In genomic region chr19:1281270-1281894, GRCh38 we compare ENCODE assay signal across 22 cellular contexts. TPM values are rescaled to one million over a fixed set of nuclear protein-coding genes. Genes with fewer than 3 reads are reported as not detected.
A peak's percentile ranks its signal among the peaks of the same experiment; 100 is the strongest.
DNase-seq lines count a peak whose midpoint lies in the region; ATAC-seq and TF ChIP-seq lines count a peak whose summit lies in the region.
"Had no signal": no experiment of that assay in that cellular context is flagged by ENCODE, and none has a peak within 500 bp of the region (broad histone marks: within the 10 kb centered on the region; RNA-seq: fewer than 3 reads in every experiment).

No MANE protein-coding gene starts in this region.

- BruUV-seq in IMR-90 (replicated peaks; lab: Mats Ljungman, UMichigan): no TSS peak

- H3K14ac ChIP-seq in IMR-90 (replicated peaks; ENCODE audit: low read depth, low read length): no peak overlapping the region

- POLR2A ChIA-PET in activated CD4-positive, alpha-beta T cell treated with anti-CD3 and anti-CD28 coated beads for 36 hours (lab: Charles Lee): no interaction called here
- POLR2A ChIA-PET in IMR-90 (lab: Charles Lee; ENCODE audit: unreplicated experiment): no interaction called here

- H3K4me3 Mint-ChIP-seq in activated CD4-positive, alpha-beta T cell treated with anti-CD3 and anti-CD28 coated beads for 36 hours: peak overlapping the region; percentile 30
- no peak overlapping the region for H3K4me3 Mint-ChIP-seq in glutamatergic neuron (ENCODE audit: unreplicated experiment)
- H3K4me3 Mint-ChIP-seq in stimulated activated effector memory CD8-positive, alpha-beta T cell treated with anti-CD3 and anti-CD28 coated beads, Interleukin-12 subunit alpha, Interleukin-12 subunit beta, amount 100 ng/mL, for 72 hours: no peak overlapping the region
- H3K4me3 Mint-ChIP-seq: GM23338 had no signal

- TF ChIP-seq CTCF in IMR-90 (conservative IDR thresholded peaks at IDR 0.05; ENCODE audit: low read depth, low read length): no peak
- TF ChIP-seq CTCF in glutamatergic neuron (IDR thresholded peaks at IDR 0.05; ENCODE audit: partially characterized antibody, unreplicated experiment): no peak

- in situ Hi-C loops in IMR-90 (cut with MboI; ENCODE audit: low sequenced_read_pairs): loop anchor here (5.0 kb wide), 1 partner anchor 81 kb away; no protein-coding TSS in a partner anchor

- WGBS in IMR-90 (ENCODE audit: extremely low coverage in 2 of 2, insufficient read length in 1 of 2), 2 experiments: 92% methylated on average over 13 of the region's 23 CpGs; no CpG with 5 or more reads in 1 of the 2 experiments

- H3K27ac ChIP-seq in IMR-90 (ENCODE audit: insufficient read depth, low read length): no peak overlapping the region
- H3K27ac ChIP-seq: C4-2B, HL-60, SJCRH30 had no signal

- no peaks in the 10 kb centered on the region for H3K9me1 ChIP-seq in IMR-90 (ENCODE audit: insufficient read depth, low read length)

- H3K18ac ChIP-seq in IMR-90 (ENCODE audit: low read depth, low read length): no peak overlapping the region

- no peak overlapping the region for H2BK15ac ChIP-seq in IMR-90 (ENCODE audit: low read depth, low read length)

- H4K5ac ChIP-seq in IMR-90 (ENCODE audit: low read depth, low read length): no peak overlapping the region

- H2AFZ ChIP-seq in IMR-90 (replicated peaks; ENCODE audit: low read length, poor library complexity): no peak overlapping the region
- H2AFZ ChIP-seq: GM23338 had no signal

- TF ChIP-seq POLR2A in IMR-90 (IDR thresholded peaks at IDR 0.05; ENCODE audit: low read depth, low read length): no peak

- peaks cover 2% of the 10 kb centered on the region for H3K4me1 ChIP-seq in IMR-90 (ENCODE audit: control insufficient read depth, insufficient read depth, low read length)
- H3K4me1 ChIP-seq: SJCRH30 had no signal

- H3K23ac ChIP-seq in IMR-90 (ENCODE audit: low read depth, low read length): no peak overlapping the region

- H2BK20ac ChIP-seq in IMR-90 (ENCODE audit: low read depth, low read length): no peak overlapping the region

- peaks cover 14% of the 10 kb centered on the region for H3K27me3 Mint-ChIP-seq in activated CD4-positive, alpha-beta T cell treated with anti-CD3 and anti-CD28 coated beads for 36 hours
- H3K27me3 Mint-ChIP-seq in glutamatergic neuron (ENCODE audit: unreplicated experiment): peaks cover 17% of the 10 kb centered on the region

- no peak overlapping the region for H3K4ac ChIP-seq in IMR-90 (ENCODE audit: low read depth, low read length)

- H3K36me3 ChIP-seq in IMR-90 (ENCODE audit: control insufficient read depth, insufficient read depth, low read length): peaks cover 8% of the 10 kb centered on the region

- intact Hi-C loops in activated CD4-positive, alpha-beta T cell treated with anti-CD3 and anti-CD28 coated beads for 36 hours (cut with DNase I, micrococcal nuclease): no loop called here
- intact Hi-C loops in IMR-90 (cut with micrococcal nuclease): no loop called here

- no peak overlapping the region for H2BK120ac ChIP-seq in IMR-90 (ENCODE audit: low read depth, low read length)

- no peak overlapping the region for H3K4me3 ChIP-seq in IMR-90 (ENCODE audit: insufficient read depth, low read depth, low read length)
- H3K4me3 ChIP-seq: GM23338, SJCRH30 had no signal

- H4K20me1 ChIP-seq in IMR-90 (ENCODE audit: insufficient read depth, low read length): peaks cover 16% of the 10 kb centered on the region

- no peak for TF ChIP-seq RAD21 in IMR-90 (IDR thresholded peaks at IDR 0.05; ENCODE audit: low read length)

- no peak overlapping the region for H3K56ac ChIP-seq in IMR-90 (ENCODE audit: extremely low read depth, insufficient read depth, low read length)

- no peak for DNase-seq in activated CD4-positive, alpha-beta T cell treated with anti-CD3 and anti-CD28 coated beads for 36 hours
- no peak for DNase-seq in activated CD4-positive, alpha-beta T cell treated with anti-CD3 and anti-CD28 coated beads for 48 hours
- DNase-seq in IMR-90 (no peak), glutamatergic neuron (no peak), 8988T (no peak), amniotic stem cell (lab: John Stamatoyannopoulos, UW) (no peak)
- DNase-seq in stimulated activated effector memory CD8-positive, alpha-beta T cell treated with anti-CD3 and anti-CD28 coated beads, Interleukin-12 subunit alpha, Interleukin-12 subunit beta, amount 100 ng/mL, for 72 hours (ENCODE audit: low spot score in 2 of 2): no peak
- DNase-seq: CD8-positive, alpha-beta memory T cell; HCEC 1CT; KG1; NCI-H1092; NCI-H1436 treated with DMSO at 0.1 percent for 48 hours; NCI-H2029; NCI-H226; NCI-H524; OCI-M1; SJCRH30 had no signal

- H3K27me3 ChIP-seq in IMR-90 (ENCODE audit: control insufficient read depth, insufficient read depth, low read length): peaks cover 23% of the 10 kb centered on the region

- no peak for ATAC-seq in activated CD4-positive, alpha-beta T cell treated with anti-CD3 and anti-CD28 coated beads for 36 hours
- no peak for ATAC-seq in IMR-90 (ENCODE audit: low read depth)
- no peak for ATAC-seq in stimulated activated effector memory CD8-positive, alpha-beta T cell treated with anti-CD3 and anti-CD28 coated beads, Interleukin-12 subunit alpha, Interleukin-12 subunit beta, amount 100 ng/mL, for 72 hours
- ATAC-seq: GM23338, HepG2 had no signal

- no peak overlapping the region for H2BK5ac ChIP-seq in IMR-90 (ENCODE audit: low read depth, low read length, poor library complexity, severe bottlenecking)

- H2AK5ac ChIP-seq in IMR-90 (ENCODE audit: low read depth, low read length): no peak overlapping the region

- no peak overlapping the region for H4K8ac ChIP-seq in IMR-90 (ENCODE audit: low read depth in 2 of 2, low read length in 2 of 2)

- no peaks in the 10 kb centered on the region for H3K9me3 ChIP-seq in IMR-90 (ENCODE audit: control insufficient read depth, insufficient read depth, low read length)
- H3K9me3 ChIP-seq: SJCRH30 had no signal

- CTCF ChIA-PET in activated CD4-positive, alpha-beta T cell treated with anti-CD3 and anti-CD28 coated beads for 36 hours (lab: Charles Lee): no interaction called here
- CTCF ChIA-PET in IMR-90 (lab: Yijun Ruan, JAX): no interaction called here

- H3K4me1 Mint-ChIP-seq in activated CD4-positive, alpha-beta T cell treated with anti-CD3 and anti-CD28 coated beads for 36 hours: peaks cover 17% of the 10 kb centered on the region
- H3K4me1 Mint-ChIP-seq in glutamatergic neuron (ENCODE audit: low read depth, unreplicated experiment): peaks cover 8% of the 10 kb centered on the region
- peaks cover 20% of the 10 kb centered on the region for H3K4me1 Mint-ChIP-seq in stimulated activated effector memory CD8-positive, alpha-beta T cell treated with anti-CD3 and anti-CD28 coated beads, Interleukin-12 subunit alpha, Interleukin-12 subunit beta, amount 100 ng/mL, for 72 hours

- dilution Hi-C loops in IMR-90 (cut with HindIII; ENCODE audit: low sequenced_read_pairs, unreplicated experiment): no loop called here

- H3K9ac ChIP-seq in IMR-90 (ENCODE audit: low read depth, low read length): no peak overlapping the region

- no peak overlapping the region for H3K27ac Mint-ChIP-seq in activated CD4-positive, alpha-beta T cell treated with anti-CD3 and anti-CD28 coated beads for 36 hours
- peak overlapping the region; percentile 12 for H3K27ac Mint-ChIP-seq in glutamatergic neuron (ENCODE audit: unreplicated experiment)
- H3K27ac Mint-ChIP-seq in stimulated activated effector memory CD8-positive, alpha-beta T cell treated with anti-CD3 and anti-CD28 coated beads, Interleukin-12 subunit alpha, Interleukin-12 subunit beta, amount 100 ng/mL, for 72 hours: peak overlapping the region; percentile 63
- H3K27ac Mint-ChIP-seq: GM23338 had no signal

- no peaks in the 10 kb centered on the region for H3K9me3 Mint-ChIP-seq in activated CD4-positive, alpha-beta T cell treated with anti-CD3 and anti-CD28 coated beads for 36 hours (ENCODE audit: low read depth)
- peaks cover 6% of the 10 kb centered on the region for H3K9me3 Mint-ChIP-seq in glutamatergic neuron (ENCODE audit: unreplicated experiment)
- no peaks in the 10 kb centered on the region for H3K9me3 Mint-ChIP-seq in stimulated activated effector memory CD8-positive, alpha-beta T cell treated with anti-CD3 and anti-CD28 coated beads, Interleukin-12 subunit alpha, Interleukin-12 subunit beta, amount 100 ng/mL, for 72 hours
- H3K9me3 Mint-ChIP-seq: GM23338 had no signal

- peaks cover 7 to 25% of the 10 kb centered on the region in 2 experiments; a peak in 3 of 4 replicates for H3K79me1 ChIP-seq in IMR-90 (ENCODE audit: low read depth in 1 of 2, low read length in 2 of 2)

- peak overlapping the region; percentile 28 for H2AK9ac ChIP-seq in IMR-90 (replicated peaks; ENCODE audit: low read depth, low read length, poor library complexity)

- no peak overlapping the region for H4K91ac ChIP-seq in IMR-90 (ENCODE audit: insufficient read depth, low read depth, low read length)

- H3K4me2 ChIP-seq in IMR-90 (ENCODE audit: low read depth, low read length): no peak overlapping the region
- H3K4me2 ChIP-seq: GM23338 had no signal

- peaks cover 25% of the 10 kb centered on the region for H3K36me3 Mint-ChIP-seq in activated CD4-positive, alpha-beta T cell treated with anti-CD3 and anti-CD28 coated beads for 36 hours (ENCODE audit: low read depth)
- H3K36me3 Mint-ChIP-seq in glutamatergic neuron (ENCODE audit: unreplicated experiment): no peaks in the 10 kb centered on the region
- H3K36me3 Mint-ChIP-seq in stimulated activated effector memory CD8-positive, alpha-beta T cell treated with anti-CD3 and anti-CD28 coated beads, Interleukin-12 subunit alpha, Interleukin-12 subunit beta, amount 100 ng/mL, for 72 hours: peaks cover 41% of the 10 kb centered on the region

RNA-seq across cellular contexts. Expression of gene EFNA2, which starts 4.3 kb away (rescaled TPM):
- not detected for total RNA-seq in activated CD4-positive, alpha-beta T cell treated with anti-CD3 and anti-CD28 coated beads for 36 hours
- total RNA-seq in IMR-90 (2012; rRNA removed): not detected in 2 replicates
- not detected in 2 replicates for polyA plus RNA-seq in IMR-90 (2012; rRNA removed)
- polyA plus RNA-seq in IMR-90 (2012; cell fraction: cytosol; rRNA removed): 0.10 TPM in 1 of 2 replicates, not detected in the other
- polyA plus RNA-seq in IMR-90 (2012; cell fraction: nucleus; rRNA removed; ENCODE audit: low replicate concordance): 0.07 TPM in 1 of 2 replicates, not detected in the other
- total RNA-seq in glutamatergic neuron (ENCODE audit: unreplicated experiment): 61.4 TPM
- total RNA-seq: CD8-positive, alpha-beta memory T cell had no signal
- polyA plus RNA-seq: AG04450; CD8-positive, alpha-beta memory T cell had no signal

RNA-seq across cellular contexts. Expression of gene FAM174C, which starts 6.1 kb away (rescaled TPM):
- total RNA-seq in activated CD4-positive, alpha-beta T cell treated with anti-CD3 and anti-CD28 coated beads for 36 hours: 10 to 100 TPM; 75.3 to 88.3 TPM
- total RNA-seq in IMR-90 (2012; rRNA removed) (7.5 and 10.6 TPM in 2 replicates), glutamatergic neuron (ENCODE audit: unreplicated experiment) (17.3 TPM)
- 61.8 and 93.4 TPM in 2 replicates for polyA plus RNA-seq in IMR-90 (2012; rRNA removed)
- polyA plus RNA-seq in IMR-90 (2012; cell fraction: cytosol; rRNA removed): 94.9 and 135 TPM in 2 replicates
- polyA plus RNA-seq in IMR-90 (2012; cell fraction: nucleus; rRNA removed; ENCODE audit: low replicate concordance): 46.6 and 93.7 TPM in 2 replicates

RNA-seq across cellular contexts. Expression of gene CIRBP, which starts 12.2 kb away (rescaled TPM):
- 100 to 1,000 TPM; 123 to 188 TPM for total RNA-seq in activated CD4-positive, alpha-beta T cell treated with anti-CD3 and anti-CD28 coated beads for 36 hours
- 226 and 299 TPM in 2 replicates for total RNA-seq in IMR-90 (2012; rRNA removed)
- polyA plus RNA-seq in IMR-90 (2012; rRNA removed): 405 and 542 TPM in 2 replicates
- 562 and 617 TPM in 2 replicates for polyA plus RNA-seq in IMR-90 (2012; cell fraction: cytosol; rRNA removed)
- 2,129 and 2,924 TPM in 2 replicates for polyA plus RNA-seq in IMR-90 (2012; cell fraction: nucleus; rRNA removed; ENCODE audit: low replicate concordance)
- total RNA-seq in glutamatergic neuron (ENCODE audit: unreplicated experiment): 341 TPM

RNA-seq across cellular contexts. Expression of gene MIDN, which starts 33.0 kb away (rescaled TPM):
- 10 to 100 TPM; 46.5 to 47.9 TPM for total RNA-seq in activated CD4-positive, alpha-beta T cell treated with anti-CD3 and anti-CD28 coated beads for 36 hours
- total RNA-seq in IMR-90 (2012; rRNA removed): 2.2 and 2.5 TPM in 2 replicates
- 24.1 and 26.0 TPM in 2 replicates for polyA plus RNA-seq in IMR-90 (2012; rRNA removed)
- polyA plus RNA-seq in IMR-90 (2012; cell fraction: cytosol; rRNA removed): 39.2 and 47.7 TPM in 2 replicates
- polyA plus RNA-seq in IMR-90 (2012; cell fraction: nucleus; rRNA removed; ENCODE audit: low replicate concordance): 97.0 and 144 TPM in 2 replicates
- total RNA-seq in glutamatergic neuron (ENCODE audit: unreplicated experiment): 325 TPM

RNA-seq across cellular contexts. Expression of gene ATP5F1D, which starts 39.8 kb away (rescaled TPM):
- 100 to 1,000 TPM; 161 to 180 TPM for total RNA-seq in activated CD4-positive, alpha-beta T cell treated with anti-CD3 and anti-CD28 coated beads for 36 hours
- total RNA-seq in IMR-90 (2012; rRNA removed) (7.3 and 13.6 TPM in 2 replicates), glutamatergic neuron (ENCODE audit: unreplicated experiment) (129 TPM)
- polyA plus RNA-seq in IMR-90 (2012; rRNA removed): 140 and 189 TPM in 2 replicates
- 348 and 386 TPM in 2 replicates for polyA plus RNA-seq in IMR-90 (2012; cell fraction: cytosol; rRNA removed)
- 72.4 and 213 TPM in 2 replicates for polyA plus RNA-seq in IMR-90 (2012; cell fraction: nucleus; rRNA removed; ENCODE audit: low replicate concordance)

Comparison
In these comparisons a context has a peak if more than half of its experiments do, and no peak if none do; other contexts are left out.
1. RNA of gene EFNA2, which starts 4.3 kb away (total RNA-seq): 61.4 TPM in glutamatergic neuron (single experiment); not detected in activated CD4-positive, alpha-beta T cell treated with anti-CD3 and anti-CD28 coated beads for 36 hours and not detected in IMR-90; every median in the first group is over 10 times any median in the second.